Comparison of ENCODE assay signal across 27 cellular contexts in genomic region chr11:28303477-28304191, GRCh38.
DNase-seq lines count a peak whose midpoint lies in the region; ATAC-seq, FAIRE-seq and TF ChIP-seq lines count a peak whose summit lies in the region.
"Had no signal": no experiment of that assay in that cellular context is flagged by ENCODE, and none has a peak within 500 bp of the region (broad histone marks: within the 10 kb centered on the region; RNA-seq: fewer than 3 reads in every experiment).

No MANE protein-coding gene starts in this region.

- H2BK20ac ChIP-seq in IMR-90 (ENCODE audit: low read depth, low read length), result no peak overlapping the region

- peak overlapping the region; percentile 55; a peak in 5 of 6 replicates for H3K27ac ChIP-seq in A549
- no peak overlapping the region for H3K27ac ChIP-seq in IMR-90 (ENCODE audit: insufficient read depth, low read length)
- H3K27ac ChIP-seq: 22Rv1, RWPE1 had no signal

- WGBS in A549 (ENCODE audit: missing lambda C conversion rate), result 21% methylated on average over 2 of the region's 2 CpGs
- WGBS in IMR-90 (ENCODE audit: extremely low coverage in 2 of 2, insufficient read length in 1 of 2), 2 experiments, result no CpG with 5 or more reads among the region's 2 CpGs

- no peak for TF ChIP-seq POLR2A in A549 (IDR thresholded peaks at IDR 0.05; ENCODE audit: low read length)
- TF ChIP-seq POLR2A in IMR-90 (IDR thresholded peaks at IDR 0.05; ENCODE audit: low read depth, low read length), result no peak

- no peak overlapping the region for H3K18ac ChIP-seq in IMR-90 (ENCODE audit: low read depth, low read length)

- H2AK9ac ChIP-seq in IMR-90 (replicated peaks; ENCODE audit: low read depth, low read length, poor library complexity), result no peak overlapping the region

- H2BK15ac ChIP-seq in IMR-90 (ENCODE audit: low read depth, low read length), result 0 out of 3 replicates have a peak overlapping the region, but pooled peaks have one; percentile 30

- H3K4me3 ChIP-seq in A549 (no peak overlapping the region), IMR-90 (ENCODE audit: insufficient read depth, low read depth, low read length) (no peak overlapping the region), choroid plexus epithelial cell (ENCODE audit: low read depth, low read length) (no peak overlapping the region), fibroblast of villous mesenchyme (ENCODE audit: low read depth, low read length) (no peak overlapping the region)
- H3K4me3 ChIP-seq: HAP-1 had no signal

- CTCF ChIA-PET in A549 (lab: Yijun Ruan, JAX) (no interaction called here), IMR-90 (lab: Yijun Ruan, JAX) (no interaction called here)

- no peak overlapping the region for H4K8ac ChIP-seq in IMR-90 (ENCODE audit: low read depth in 2 of 2, low read length in 2 of 2)

- peak overlapping the region; percentile 58; the same call in 1 of the 2 replicates for H3K14ac ChIP-seq in IMR-90 (replicated peaks; ENCODE audit: low read depth, low read length)

- no peaks in the 10 kb centered on the region for H4K20me1 ChIP-seq in IMR-90 (ENCODE audit: insufficient read depth, low read length)

- dilution Hi-C loops in IMR-90 (cut with HindIII; ENCODE audit: low sequenced_read_pairs, unreplicated experiment), result no loop called here

- H4K5ac ChIP-seq in IMR-90 (ENCODE audit: low read depth, low read length), result no peak overlapping the region

- no peaks in the 10 kb centered on the region for H3K27me3 ChIP-seq in IMR-90 (ENCODE audit: control insufficient read depth, insufficient read depth, low read length)
- H3K27me3 ChIP-seq: BE2C had no signal

- H3K79me1 ChIP-seq in IMR-90 (ENCODE audit: low read depth in 1 of 2, low read length in 2 of 2), result 0 out of 4 replicates have a peak, but pooled peaks cover 0 to 3% of the 10 kb centered on the region in 2 experiments

- peak in 1 of 2 experiments; percentile 57; a peak in 2 of 6 replicates for ATAC-seq in A549
- ATAC-seq in IMR-90 (ENCODE audit: low read depth), result no peak
- ATAC-seq in HG02981 (IDR thresholded peaks at IDR 0.05; ENCODE audit: unreplicated experiment), result no peak
- ATAC-seq: Panc1 had no signal

- TF ChIP-seq RAD21 in A549 (conservative IDR thresholded peaks at IDR 0.05 in 1 of 2, IDR thresholded peaks at IDR 0.05 in 1 of 2), result no peak
- TF ChIP-seq RAD21 in IMR-90 (IDR thresholded peaks at IDR 0.05; ENCODE audit: low read length), result no peak

- H2AFZ ChIP-seq in IMR-90 (replicated peaks; ENCODE audit: low read length, poor library complexity), result no peak overlapping the region

- DNase-seq in A549 (ENCODE audit: low read depth in 1 of 2, low spot score in 1 of 2), result peak in 1 of 2 experiments; percentile 51
- peak; percentile 22 for DNase-seq in IMR-90
- peak; percentile 13 for DNase-seq in choroid plexus epithelial cell (ENCODE audit: low read depth)
- peak; percentile 34 for DNase-seq in fibroblast of villous mesenchyme (ENCODE audit: low read depth)
- DNase-seq in T-helper 9 cell, result no peak
- DNase-seq in NCI-H1436 treated with DMSO at 0.1 percent for 48 hours (lab: John Stamatoyannopoulos, UW), result no peak
- no peak for DNase-seq in HTR-8/SVneo (ENCODE audit: insufficient read length, low spot score)
- DNase-seq: ACHN; BE2C; CD8-positive, alpha-beta memory T cell; DMS79 treated with DMSO at 0.1 percent for 48 hours; GOT3; NCI-H1048; NCI-H1417; NCI-H1694 treated with DMSO at 0.1 percent for 48 hours; NCI-H2081 treated with DMSO at 0.1 percent for 48 hours; NCI-H2171; NCI-H226; NCI-H510A; NCI-H69; SHP77 had no signal

- TF ChIP-seq CTCF in A549 (IDR thresholded peaks at IDR 0.05), result no peak
- TF ChIP-seq CTCF in IMR-90 (conservative IDR thresholded peaks at IDR 0.05; ENCODE audit: low read depth, low read length), result no peak
- no peak for TF ChIP-seq CTCF in choroid plexus epithelial cell (conservative IDR thresholded peaks at IDR 0.05; ENCODE audit: low read depth, low read length)
- TF ChIP-seq CTCF in fibroblast of villous mesenchyme (IDR thresholded peaks at IDR 0.05; ENCODE audit: insufficient read depth, low read depth, low read length), result no peak

- H2BK5ac ChIP-seq in IMR-90 (ENCODE audit: low read depth, low read length, poor library complexity, severe bottlenecking), result no peak overlapping the region

- peak overlapping the region; percentile 71 for H3K4me2 ChIP-seq in A549
- H3K4me2 ChIP-seq in IMR-90 (ENCODE audit: low read depth, low read length), result no peak overlapping the region

- BruUV-seq in IMR-90 (replicated peaks; lab: Mats Ljungman, UMichigan), result no TSS peak

- H3K9me1 ChIP-seq in IMR-90 (ENCODE audit: insufficient read depth, low read length), result peaks cover 2% of the 10 kb centered on the region

- H3K9ac ChIP-seq in IMR-90 (ENCODE audit: low read depth, low read length), result no peak overlapping the region

- no peak overlapping the region for H2BK120ac ChIP-seq in IMR-90 (ENCODE audit: low read depth, low read length)

- no peak overlapping the region for H2AK5ac ChIP-seq in IMR-90 (ENCODE audit: low read depth, low read length)

- TF ChIP-seq EP300 in A549 (IDR thresholded peaks at IDR 0.05), result no peak

- H3K9me3 ChIP-seq in A549 (no peaks in the 10 kb centered on the region), IMR-90 (ENCODE audit: control insufficient read depth, insufficient read depth, low read length) (no peaks in the 10 kb centered on the region)
- H3K9me3 ChIP-seq: BE2C, HAP-1 had no signal

- peak overlapping the region; percentile 71; the same call in 1 of the 2 replicates for H3K23ac ChIP-seq in IMR-90 (ENCODE audit: low read depth, low read length)

- POLR2A ChIA-PET in A549 (lab: Yijun Ruan, JAX) (no interaction called here), IMR-90 (lab: Charles Lee; ENCODE audit: unreplicated experiment) (no interaction called here)

- H3K4ac ChIP-seq in IMR-90 (ENCODE audit: low read depth, low read length), result no peak overlapping the region

- no peak overlapping the region for H4K91ac ChIP-seq in IMR-90 (ENCODE audit: insufficient read depth, low read depth, low read length)

- intact Hi-C loops in IMR-90 (cut with micrococcal nuclease), result loop anchor here (10.0 kb wide), 1 partner anchor 589 kb away; no protein-coding TSS in a partner anchor

- no peak overlapping the region for H3K56ac ChIP-seq in IMR-90 (ENCODE audit: extremely low read depth, insufficient read depth, low read length)

- FAIRE-seq in A549 (lab: Jason Lieb, UNC), result peak; percentile 18
- FAIRE-seq in HTR-8/SVneo (lab: Jason Lieb, UNC), result no peak
- FAIRE-seq: GM18507 had no signal

- in situ Hi-C loops in IMR-90 (cut with MboI; ENCODE audit: low sequenced_read_pairs), result no loop called here

- H3K4me1 ChIP-seq in A549 (peaks cover 22% of the 10 kb centered on the region), IMR-90 (ENCODE audit: control insufficient read depth, insufficient read depth, low read length) (no peaks in the 10 kb centered on the region)
- H3K4me1 ChIP-seq: BE2C, HAP-1 had no signal

- H3K36me3 ChIP-seq in IMR-90 (ENCODE audit: control insufficient read depth, insufficient read depth, low read length), result no peaks in the 10 kb centered on the region; the same call in 1 of the 2 replicates
- H3K36me3 ChIP-seq: BE2C, HAP-1 had no signal

TF ChIP-seq in A549, 52 proteins besides CTCF, POLR2A, EP300 and RAD21:
- TF ChIP-seq FOSL2 (IDR thresholded peaks at IDR 0.05), result no peak
- peak; percentile 2; the same call in 1 of the 2 replicates for TF ChIP-seq FOSL2 (CRISPR knock-in tag; IDR thresholded peaks at IDR 0.05)
- peak; percentile 57; the same call in 1 of the 2 replicates for TF ChIP-seq GATA3 (IDR thresholded peaks at IDR 0.05; ENCODE audit: borderline replicate concordance)
- TF ChIP-seq ATOH8 (CRISPR knock-in tag; IDR thresholded peaks at IDR 0.05; ENCODE audit: low read depth), result no peak

TF ChIP-seq in IMR-90, 13 proteins besides CTCF, POLR2A, EP300 and RAD21:
- no peak for TF ChIP-seq CEBPB (IDR thresholded peaks at IDR 0.05; ENCODE audit: low read depth, low read length)
- TF ChIP-seq CHD1 (IDR thresholded peaks at IDR 0.05; ENCODE audit: low read depth, low read length), result no peak
- TF ChIP-seq MAFK (IDR thresholded peaks at IDR 0.05; ENCODE audit: low read depth, low read length), result no peak
- TF ChIP-seq RCOR1 (IDR thresholded peaks at IDR 0.05; ENCODE audit: insufficient replicate concordance, low read length), result no peak
- TF ChIP-seq RFX5 (IDR thresholded peaks at IDR 0.05; ENCODE audit: low read depth, low read length), result no peak
- no peak for TF ChIP-seq BHLHE40 (IDR thresholded peaks at IDR 0.05; ENCODE audit: low read depth, low read length)
- TF ChIP-seq MXI1 (IDR thresholded peaks at IDR 0.05; ENCODE audit: borderline replicate concordance, low read depth, low read length), result no peak
- no peak for TF ChIP-seq SMC3 (IDR thresholded peaks at IDR 0.05; ENCODE audit: low read depth, low read length)
- TF ChIP-seq FOS (IDR thresholded peaks at IDR 0.05; ENCODE audit: low read depth, low read length), result no peak
- TF ChIP-seq MAZ (IDR thresholded peaks at IDR 0.05; ENCODE audit: borderline replicate concordance, low read depth, low read length), result no peak
- TF ChIP-seq USF2 (IDR thresholded peaks at IDR 0.05; ENCODE audit: low read depth, low read length), result no peak
- TF ChIP-seq ELK1 (IDR thresholded peaks at IDR 0.05; ENCODE audit: borderline replicate concordance, low read depth, low read length), result no peak

Comparison
In these comparisons a context has a peak if more than half of its experiments do, and no peak if none do; other contexts are left out.
1. DNase-seq: peak in IMR-90 (single experiment), choroid plexus epithelial cell (single experiment) and fibroblast of villous mesenchyme (single experiment); none in T-helper 9 cell (single experiment), NCI-H1436 treated with DMSO at 0.1 percent for 48 hours (single experiment) and HTR-8/SVneo (single experiment).